In genomic region chrX:25002658-25003015, GRCh38 we compare ENCODE assay signal across 15 cellular contexts. TPM values are rescaled to one million over a fixed set of nuclear protein-coding genes. Genes with fewer than 3 reads are reported as not detected.
A peak's percentile ranks its signal among the peaks of the same experiment; 100 is the strongest.
DNase-seq lines count a peak whose midpoint lies in the region; ATAC-seq and TF ChIP-seq lines count a peak whose summit lies in the region.
"Had no signal": no experiment of that assay in that cellular context is flagged by ENCODE, and none has a peak within 500 bp of the region (broad histone marks: within the 10 kb centered on the region; RNA-seq: fewer than 3 reads in every experiment).

No MANE protein-coding gene starts in this region.

- H3K4me3 ChIP-seq in GM23338 (peak overlapping the region; percentile 54), fibroblast of pulmonary artery (replicated peaks; ENCODE audit: low read depth, low read length) (peak overlapping the region; percentile 17), neuronal stem cell (ENCODE audit: low read length in 2 of 2) (peak overlapping the region in 1 of 2 donors; percentile 62)
- H3K4me3 ChIP-seq: sigmoid colon, thoracic aorta had no signal

- H3K4me1 Mint-ChIP-seq in GM23338 = peaks cover 38% of the 10 kb centered on the region
- no peaks in the 10 kb centered on the region for H3K4me1 Mint-ChIP-seq in activated T-helper 1 cell treated with anti-CD3 and anti-CD28 coated beads, Interleukin-12 subunit alpha, Interleukin-12 subunit beta, Interleukin-2, Interleukin-4 antibody, amounts not matched to agents 30 ng/mL and 10 ng/mL and 1 ng/mL, durations not matched to agents 14 hours and 24 hours and 36 hours (ENCODE audit: low read depth)

- H3K9me3 Mint-ChIP-seq in GM23338 = no peaks in the 10 kb centered on the region; the same call in 2 of the 3 replicates
- H3K9me3 Mint-ChIP-seq in activated T-helper 1 cell treated with anti-CD3 and anti-CD28 coated beads, Interleukin-12 subunit alpha, Interleukin-12 subunit beta, Interleukin-2, Interleukin-4 antibody, amounts not matched to agents 30 ng/mL and 10 ng/mL and 1 ng/mL, durations not matched to agents 14 hours and 24 hours and 36 hours = no peaks in the 10 kb centered on the region

- ATAC-seq in GM23338 (no peak), HG03175 (IDR thresholded peaks at IDR 0.05; ENCODE audit: unreplicated experiment) (no peak), GM19397 (IDR thresholded peaks at IDR 0.05; ENCODE audit: unreplicated experiment) (no peak)

- H3K27me3 ChIP-seq in GM23338 (ENCODE audit: insufficient read depth) = peaks cover 94% of the 10 kb centered on the region
- peaks cover 15 to 54% (median 36%) of the 10 kb centered on the region in 3 experiments for H3K27me3 ChIP-seq in neuronal stem cell (ENCODE audit: control insufficient read depth in 3 of 3, insufficient read depth in 3 of 3, low read depth in 1 of 3, low read length in 3 of 3)

- no peak overlapping the region for H2BK5ac ChIP-seq in neuronal stem cell (ENCODE audit: low read length)

- DNase-seq in GM23338 (ENCODE audit: low spot score) (no peak), fibroblast of pulmonary artery (ENCODE audit: low read depth) (no peak), neuronal stem cell (ENCODE audit: low spot score) (no peak), putamen (ENCODE audit: low spot score) (no peak), 8988T (no peak)
- no peak for DNase-seq in activated T-helper 1 cell treated with anti-CD3 and anti-CD28 coated beads, Interleukin-12 subunit alpha, Interleukin-12 subunit beta, Interleukin-2, Interleukin-4 antibody, amounts not matched to agents 30 ng/mL and 10 ng/mL and 1 ng/mL, durations not matched to agents 14 hours and 24 hours and 36 hours (ENCODE audit: low spot score)
- DNase-seq: activated CD8-positive, alpha-beta memory T cell treated with anti-CD3 and anti-CD28 coated beads, Interleukin-2, amount 50 U/mL, for 4 hours; aorta; CD4-positive, alpha-beta memory T cell; NCI-H1436 treated with DMSO at 0.1 percent for 48 hours; NCI-H526; sigmoid colon had no signal

- H3K9me3 ChIP-seq in neuronal stem cell (replicated peaks in 1 of 2; ENCODE audit: control insufficient read depth in 2 of 2, insufficient read depth in 1 of 2, low read depth in 1 of 2, low read length in 2 of 2) = no peaks in the 10 kb centered on the region
- H3K9me3 ChIP-seq: sigmoid colon, thoracic aorta had no signal

- no peaks in the 10 kb centered on the region for H3K79me2 ChIP-seq in GM23338 (replicated peaks; ENCODE audit: insufficient read depth)

- no peak overlapping the region for H2BK15ac ChIP-seq in neuronal stem cell (ENCODE audit: low read length)

- H3K23ac ChIP-seq in neuronal stem cell (ENCODE audit: low read depth, low read length, poor library complexity) = no peak overlapping the region

- H3K4me3 Mint-ChIP-seq in GM23338 = peak overlapping the region; percentile 76
- peak overlapping the region; percentile 85 for H3K4me3 Mint-ChIP-seq in activated T-helper 1 cell treated with anti-CD3 and anti-CD28 coated beads, Interleukin-12 subunit alpha, Interleukin-12 subunit beta, Interleukin-2, Interleukin-4 antibody, amounts not matched to agents 30 ng/mL and 10 ng/mL and 1 ng/mL, durations not matched to agents 14 hours and 24 hours and 36 hours

- H3K14ac ChIP-seq in neuronal stem cell (ENCODE audit: low read length) = no peak overlapping the region

- H4K8ac ChIP-seq in neuronal stem cell (ENCODE audit: low read depth, low read length) = no peak overlapping the region

- H3K36me3 Mint-ChIP-seq in GM23338 (ENCODE audit: low read depth) = no peaks in the 10 kb centered on the region; the same call in 2 of the 3 replicates
- peaks cover 1% of the 10 kb centered on the region for H3K36me3 Mint-ChIP-seq in activated T-helper 1 cell treated with anti-CD3 and anti-CD28 coated beads, Interleukin-12 subunit alpha, Interleukin-12 subunit beta, Interleukin-2, Interleukin-4 antibody, amounts not matched to agents 30 ng/mL and 10 ng/mL and 1 ng/mL, durations not matched to agents 14 hours and 24 hours and 36 hours (ENCODE audit: low read depth)
- H3K36me3 Mint-ChIP-seq: CD4-positive, alpha-beta memory T cell had no signal

- H2BK120ac ChIP-seq in neuronal stem cell (ENCODE audit: low read depth, low read length) = no peak overlapping the region

- H3K4me1 ChIP-seq in GM23338 (ENCODE audit: insufficient read depth) (peaks cover 56% of the 10 kb centered on the region), neuronal stem cell (ENCODE audit: control insufficient read depth in 2 of 2, insufficient read depth in 1 of 2, low read depth in 1 of 2, low read length in 2 of 2) (peaks cover 0 to 8% of the 10 kb centered on the region in 2 donors)

- no peaks in the 10 kb centered on the region for H3K9me2 ChIP-seq in GM23338 (ENCODE audit: insufficient read depth)

- TF ChIP-seq CTCF in GM23338 (conservative IDR thresholded peaks at IDR 0.05; ENCODE audit: low read depth in 2 of 2) (no peak), fibroblast of pulmonary artery (IDR thresholded peaks at IDR 0.05; ENCODE audit: low read length, missing control alignments) (no peak)

- no peak overlapping the region for H4K91ac ChIP-seq in neuronal stem cell (ENCODE audit: low read depth, low read length, poor library complexity)

- H3K4me2 ChIP-seq in GM23338 (peak overlapping the region; percentile 84), neuronal stem cell (ENCODE audit: insufficient read depth, low read length, poor library complexity, severe bottlenecking) (peak overlapping the region; percentile 49)

- no peak overlapping the region for H3K18ac ChIP-seq in neuronal stem cell (ENCODE audit: low read length)

- no peak overlapping the region for H3K27ac ChIP-seq in GM23338 (ENCODE audit: low read depth)
- no peak overlapping the region for H3K27ac ChIP-seq in neuronal stem cell (replicated peaks; ENCODE audit: low read length)
- H3K27ac ChIP-seq: sigmoid colon, thoracic aorta had no signal

- no peak overlapping the region for H3K4ac ChIP-seq in neuronal stem cell (ENCODE audit: low read length)

- H3K27me3 Mint-ChIP-seq in GM23338 (ENCODE audit: insufficient read depth, low read depth, poor library complexity) = peaks cover 68% of the 10 kb centered on the region
- peaks cover 26% of the 10 kb centered on the region for H3K27me3 Mint-ChIP-seq in activated T-helper 1 cell treated with anti-CD3 and anti-CD28 coated beads, Interleukin-12 subunit alpha, Interleukin-12 subunit beta, Interleukin-2, Interleukin-4 antibody, amounts not matched to agents 30 ng/mL and 10 ng/mL and 1 ng/mL, durations not matched to agents 14 hours and 24 hours and 36 hours (ENCODE audit: insufficient read depth)

- intact Hi-C loops in activated T-helper 1 cell treated with anti-CD3 and anti-CD28 coated beads, Interleukin-12 subunit alpha, Interleukin-12 subunit beta, Interleukin-2, Interleukin-4 antibody, amounts not matched to agents 30 ng/mL and 10 ng/mL and 1 ng/mL, durations not matched to agents 14 hours and 24 hours and 36 hours (cut with micrococcal nuclease) = loop anchor here (5.0 to 10.0 kb wide), 2 partner anchors 165 to 248 kb away; no protein-coding TSS in a partner anchor

- no peak overlapping the region for H2AFZ ChIP-seq in GM23338
- H2AFZ ChIP-seq in neuronal stem cell (ENCODE audit: low read length) = no peak overlapping the region

- H3K36me3 ChIP-seq in GM23338 (ENCODE audit: insufficient read depth) (no peaks in the 10 kb centered on the region), neuronal stem cell (replicated peaks in 1 of 2; ENCODE audit: control insufficient read depth in 2 of 2, insufficient read depth in 2 of 2, low read length in 2 of 2) (peaks cover 0 to 3% of the 10 kb centered on the region in 2 donors)
- H3K36me3 ChIP-seq: sigmoid colon, thoracic aorta had no signal

- WGBS in neuronal stem cell (ENCODE audit: extremely low coverage in 2 of 2, insufficient read length in 2 of 2, insufficient replicate concordance in 1 of 2), 2 donors = no CpG with 5 or more reads among the region's 34 CpGs

- no peak overlapping the region for H2BK12ac ChIP-seq in neuronal stem cell (ENCODE audit: low read length)

- no peaks in the 10 kb centered on the region for H3K79me1 ChIP-seq in neuronal stem cell (ENCODE audit: low read depth, low read length)

- H2AK5ac ChIP-seq in neuronal stem cell (ENCODE audit: low read depth, low read length) = no peak overlapping the region

- H4K20me1 ChIP-seq in GM23338 (replicated peaks; ENCODE audit: insufficient read depth) = no peaks in the 10 kb centered on the region

- H3K27ac Mint-ChIP-seq in GM23338 = no peak overlapping the region
- no peak overlapping the region for H3K27ac Mint-ChIP-seq in activated T-helper 1 cell treated with anti-CD3 and anti-CD28 coated beads, Interleukin-12 subunit alpha, Interleukin-12 subunit beta, Interleukin-2, Interleukin-4 antibody, amounts not matched to agents 30 ng/mL and 10 ng/mL and 1 ng/mL, durations not matched to agents 14 hours and 24 hours and 36 hours
- H3K27ac Mint-ChIP-seq: CD4-positive, alpha-beta memory T cell had no signal

- no peak overlapping the region for H3K9ac ChIP-seq in neuronal stem cell (ENCODE audit: low read depth, low read length, poor library complexity)

- no peaks in the 10 kb centered on the region for H3F3A ChIP-seq in GM23338 (replicated peaks; ENCODE audit: low read depth)

TF ChIP-seq in GM23338, 12 proteins besides CTCF, POLR2A, EP300 and RAD21:
- TF ChIP-seq POLR2AphosphoS5 (IDR thresholded peaks at IDR 0.05; ENCODE audit: low read depth) = no peak
- TF ChIP-seq EZH2 (IDR thresholded peaks at IDR 0.05; ENCODE audit: low read depth, unreplicated experiment) = peak; percentile 49
TF ChIP-seq in GM23338: peak in this region for 1.

RNA-seq across cellular contexts. Expression of gene ARX, which starts 13.1 kb away (rescaled TPM):
- total RNA-seq in GM23338 (2014; rRNA removed; shearing (Covaris generic)) = not detected in 2 replicates
- polyA plus RNA-seq in GM23338 (2016; fragmentation: Nextera tagmentation; extraction: Ambion mirVana) = 0.07 and 0.13 TPM in 2 replicates
- not detected in 2 replicates for total RNA-seq in activated T-helper 1 cell treated with anti-CD3 and anti-CD28 coated beads, Interleukin-12 subunit alpha, Interleukin-12 subunit beta, Interleukin-2, Interleukin-4 antibody, amounts not matched to agents 30 ng/mL and 10 ng/mL and 1 ng/mL, durations not matched to agents 14 hours and 24 hours and 36 hours
- 1.4 TPM for polyA plus RNA-seq in neuronal stem cell (2013, experiment 1 of 2)
- polyA plus RNA-seq in neuronal stem cell (2013, experiment 2 of 2) = 1.4 TPM
- total RNA-seq: aorta; CD4-positive, alpha-beta memory T cell; sigmoid colon; thoracic aorta had no signal
- polyA plus RNA-seq: aorta; CD4-positive, alpha-beta memory T cell had no signal
